Comparison of ENCODE assay signal across 26 cellular contexts in genomic region chr12:30546121-30546520, GRCh38.
DNase-seq lines count a peak whose midpoint lies in the region; ATAC-seq, FAIRE-seq and TF ChIP-seq lines count a peak whose summit lies in the region.
"Had no signal": no experiment of that assay in that cellular context is flagged by ENCODE, and none has a peak within 500 bp of the region (broad histone marks: within the 10 kb centered on the region; RNA-seq: fewer than 3 reads in every experiment).

No MANE protein-coding gene starts in this region.

- no peak for FAIRE-seq in kidney (lab: Jason Lieb, UNC)

- H3K9ac ChIP-seq in kidney (ENCODE audit: low read length in 2 of 2), result no peak overlapping the region
- H3K9ac ChIP-seq: GM23248 had no signal

- H3K4me3 Mint-ChIP-seq in Caco-2 (ENCODE audit: unreplicated experiment), result no peak overlapping the region
- H3K4me3 Mint-ChIP-seq: activated naive CD8-positive, alpha-beta T cell; CD4-positive, alpha-beta memory T cell; immature natural killer cell; stimulated activated naive CD8-positive, alpha-beta T cell treated with anti-CD3 and anti-CD28 coated beads, Interleukin-15, Interleukin-2, amounts not matched to agents 100 ng/mL and 50 ng/mL, for 24 hours had no signal

- H3K4me1 Mint-ChIP-seq in Caco-2 (ENCODE audit: low read depth, unreplicated experiment), result peaks cover 6% of the 10 kb centered on the region
- H3K4me1 Mint-ChIP-seq: CD4-positive, alpha-beta memory T cell; immature natural killer cell had no signal

- POLR2A ChIA-PET in Caco-2 (lab: Charles Lee), result no interaction called here

- ATAC-seq in GM18867 (IDR thresholded peaks at IDR 0.05; ENCODE audit: unreplicated experiment), result no peak
- ATAC-seq: right cardiac atrium had no signal

- H3K27ac ChIP-seq in WERI-Rb-1, result no peak overlapping the region
- no peak overlapping the region for H3K27ac ChIP-seq in kidney (ENCODE audit: low read depth in 2 of 2, low read length in 2 of 2)
- no peak overlapping the region for H3K27ac ChIP-seq in brain microvascular endothelial cell
- H3K27ac ChIP-seq: GM23248, left ventricle myocardium inferior had no signal

- BruUV-seq in Caco-2 (replicated peaks; lab: Mats Ljungman, UMichigan), result no TSS peak

- H3K9me3 Mint-ChIP-seq in Caco-2 (ENCODE audit: unreplicated experiment), result peaks cover 22% of the 10 kb centered on the region

- H3K36me3 ChIP-seq in Caco-2 (ENCODE audit: control insufficient read depth, insufficient read depth, low read length), result no peaks in the 10 kb centered on the region
- no peaks in the 10 kb centered on the region for H3K36me3 ChIP-seq in WERI-Rb-1
- no peaks in the 10 kb centered on the region for H3K36me3 ChIP-seq in kidney (ENCODE audit: control insufficient read depth in 1 of 2, insufficient read depth in 2 of 2, low read length in 2 of 2)
- H3K36me3 ChIP-seq in brain microvascular endothelial cell (replicated peaks), result no peaks in the 10 kb centered on the region
- H3K36me3 ChIP-seq: left ventricle myocardium inferior, MG63 had no signal

- TF ChIP-seq CTCF in Caco-2 (IDR thresholded peaks at IDR 0.05; ENCODE audit: insufficient read depth in 1 of 2, low read depth in 1 of 2, low read length in 1 of 2, severe bottlenecking in 1 of 2, unreplicated experiment in 1 of 2), result no peak
- no peak for TF ChIP-seq CTCF in WERI-Rb-1 (IDR thresholded peaks at IDR 0.05; ENCODE audit: low read depth, low read length)
- no peak for TF ChIP-seq CTCF in kidney (IDR thresholded peaks at IDR 0.05; ENCODE audit: borderline replicate concordance, extremely low read depth, insufficient read depth)
- TF ChIP-seq CTCF in brain microvascular endothelial cell (IDR thresholded peaks at IDR 0.05; ENCODE audit: low read depth, low read length, missing control alignments), result no peak

- intact Hi-C loops in Caco-2 (cut with micrococcal nuclease; ENCODE audit: unreplicated experiment) (no loop called here), kidney (cut with DNase I) (no loop called here)

- peak; percentile 20 to 61 for DNase-seq in Caco-2
- peak; percentile 50 for DNase-seq in HT-29 (ENCODE audit: low spot score)
- DNase-seq in WERI-Rb-1, result peak; percentile 7
- DNase-seq in kidney, result peak; percentile 39
- no peak for DNase-seq in GF-D8 (lab: John Stamatoyannopoulos, UW)
- no peak for DNase-seq in stimulated activated CD4-positive, alpha-beta T cell treated with anti-CD3 and anti-CD28 coated beads, Interleukin-2, amount 100 ng/mL, for 24 hours
- DNase-seq in brain microvascular endothelial cell, result no peak
- DNase-seq: activated CD4-positive, alpha-beta T cell treated with anti-CD3 and anti-CD28 coated beads for 4 hours; activated effector memory CD4-positive, alpha-beta T cell treated with Interleukin-2 at 50 U/mL for 16 hours; AML-193; CD4-positive, alpha-beta memory T cell; effector CD4-positive, alpha-beta T cell; GM23248; immature natural killer cell; left ventricle myocardium inferior; MG63; NCI-H1105; NCI-H2029 treated with DMSO at 0.1 percent for 48 hours; NCI-H526 treated with DMSO at 0.1 percent for 48 hours; posterior cingulate gyrus; right cardiac atrium; SIG-M5; stimulated activated CD8-positive, alpha-beta memory T cell treated with anti-CD3 and anti-CD28 coated beads, Interleukin-4, amount 100 ng/mL, for 48 hours had no signal

- no peak overlapping the region for H3K27ac Mint-ChIP-seq in Caco-2 (ENCODE audit: unreplicated experiment)
- H3K27ac Mint-ChIP-seq: activated naive CD8-positive, alpha-beta T cell; CD4-positive, alpha-beta memory T cell; immature natural killer cell; stimulated activated naive CD8-positive, alpha-beta T cell treated with anti-CD3 and anti-CD28 coated beads, Interleukin-15, Interleukin-2, amounts not matched to agents 100 ng/mL and 50 ng/mL, for 24 hours had no signal

- no peak overlapping the region for H3K4me3 ChIP-seq in Caco-2 (ENCODE audit: low read depth, low read length)
- H3K4me3 ChIP-seq in WERI-Rb-1 (ENCODE audit: low read depth, low read length), result no peak overlapping the region
- no peak overlapping the region for H3K4me3 ChIP-seq in kidney (ENCODE audit: low read length in 2 of 2)
- H3K4me3 ChIP-seq in brain microvascular endothelial cell (ENCODE audit: low read depth, low read length), result no peak overlapping the region
- H3K4me3 ChIP-seq: GM23248, left ventricle myocardium inferior, MG63 had no signal

- CTCF ChIA-PET in Caco-2 (lab: Charles Lee), result interaction anchor here (1.9 kb wide), 1 partner anchor 105 kb away, joined by 7 read pairs; no protein-coding TSS in a partner anchor

- no peaks in the 10 kb centered on the region for H3K27me3 Mint-ChIP-seq in Caco-2 (ENCODE audit: insufficient read depth, unreplicated experiment)

- no peaks in the 10 kb centered on the region for H3K36me3 Mint-ChIP-seq in Caco-2 (ENCODE audit: insufficient read depth, unreplicated experiment)
- H3K36me3 Mint-ChIP-seq: CD4-positive, alpha-beta memory T cell; immature natural killer cell had no signal

- peaks cover 13% of the 10 kb centered on the region; the same call in 1 of the 2 replicates for H3K9me3 ChIP-seq in Caco-2
- H3K9me3 ChIP-seq in WERI-Rb-1 (ENCODE audit: severe bottlenecking), result peaks cover under 1% of the 10 kb centered on the region
- no peaks in the 10 kb centered on the region for H3K9me3 ChIP-seq in kidney (ENCODE audit: control insufficient read depth in 1 of 2, low read length in 2 of 2)

- H3K27me3 ChIP-seq in Caco-2 (replicated peaks; ENCODE audit: control insufficient read depth, insufficient read depth, low read length) (no peaks in the 10 kb centered on the region), WERI-Rb-1 (ENCODE audit: insufficient read depth, low read depth, severe bottlenecking) (no peaks in the 10 kb centered on the region), brain microvascular endothelial cell (replicated peaks) (no peaks in the 10 kb centered on the region)

- no peaks in the 10 kb centered on the region for H3K4me1 ChIP-seq in Caco-2
- H3K4me1 ChIP-seq in kidney (ENCODE audit: control insufficient read depth in 1 of 2, insufficient read depth in 1 of 2, low read depth in 1 of 2, low read length in 2 of 2), result no peaks in the 10 kb centered on the region
- H3K4me1 ChIP-seq: left ventricle myocardium inferior had no signal

- in situ Hi-C loops in brain microvascular endothelial cell (cut with HindIII; ENCODE audit: low pct_ligation_motif_present, low sequenced_read_pairs), result no loop called here

Comparison
In these comparisons a context has a peak if more than half of its experiments do, and no peak if none do; other contexts are left out.
1. DNase-seq: peak in Caco-2 (2 of 2), HT-29 (single experiment), WERI-Rb-1 (single experiment) and kidney (single experiment); none in GF-D8 (single experiment), stimulated activated CD4-positive, alpha-beta T cell treated with anti-CD3 and anti-CD28 coated beads, Interleukin-2, amount 100 ng/mL, for 24 hours (0 of 2) and brain microvascular endothelial cell (single experiment).